Comparison of ENCODE assay signal across 11 cellular contexts in genomic region chr13:24625870-24626419, GRCh38. TPM values are rescaled to one million over a fixed set of nuclear protein-coding genes. Genes with fewer than 3 reads are reported as not detected.
DNase-seq lines count a peak whose midpoint lies in the region; ATAC-seq and TF ChIP-seq lines count a peak whose summit lies in the region.
"Had no signal": no experiment of that assay in that cellular context is flagged by ENCODE, and none has a peak within 500 bp of the region (broad histone marks: within the 10 kb centered on the region; RNA-seq: fewer than 3 reads in every experiment).

No MANE protein-coding gene starts in this region.

- H3K27me3 ChIP-seq in Peyer's patch: no peaks in the 10 kb centered on the region
- peaks cover 0 to 5% of the 10 kb centered on the region in 2 donors for H3K27me3 ChIP-seq in tibial artery

- ATAC-seq in GM21423 (IDR thresholded peaks at IDR 0.05; ENCODE audit: unreplicated experiment) (peak; percentile 30), mucosa of descending colon (peak; percentile 58), GM21515 (IDR thresholded peaks at IDR 0.05; ENCODE audit: unreplicated experiment) (no peak)

- TF ChIP-seq CTCF in GM10266 (IDR thresholded peaks at IDR 0.05; ENCODE audit: control insufficient read depth, insufficient read depth, low read depth, missing control alignments): no peak
- TF ChIP-seq CTCF in Peyer's patch (IDR thresholded peaks at IDR 0.05): no peak
- TF ChIP-seq CTCF in mucosa of descending colon (IDR thresholded peaks at IDR 0.05): no peak
- no peak for TF ChIP-seq CTCF in tibial artery (IDR thresholded peaks at IDR 0.05)

- peak; percentile 52 for DNase-seq in GM10266 (ENCODE audit: extremely low spot score)
- peak in 1 of 3 donors; percentile 45 for DNase-seq in Peyer's patch
- DNase-seq in mucosa of descending colon: no peak
- DNase-seq in G401 (ENCODE audit: low spot score): no peak
- DNase-seq in tibial artery: no peak
- no peak for DNase-seq in HEK293T (ENCODE audit: extremely low spot score)
- DNase-seq: anterior cingulate cortex, foreskin fibroblast, NCI-H1092 had no signal

- peak overlapping the region; percentile 23 to 70 (median 34) for H3K27ac ChIP-seq in Peyer's patch
- no peak overlapping the region for H3K27ac ChIP-seq in tibial artery

- H3K4me1 ChIP-seq in Peyer's patch (peaks cover 0 to 10% (median 7%) of the 10 kb centered on the region in 4 donors), mucosa of descending colon (ENCODE audit: low read depth) (peaks cover 28% of the 10 kb centered on the region), tibial artery (no peaks in the 10 kb centered on the region)

- POLR2A ChIA-PET in HEK293T (lab: Yijun Ruan, JAX): no interaction called here

- no peaks in the 10 kb centered on the region for H3K9me3 ChIP-seq in Peyer's patch
- no peaks in the 10 kb centered on the region for H3K9me3 ChIP-seq in mucosa of descending colon
- H3K9me3 ChIP-seq in tibial artery: no peaks in the 10 kb centered on the region

- intact Hi-C loops in mucosa of descending colon (cut with DNase I, micrococcal nuclease) (no loop called here), tibial artery (cut with DNase I; ENCODE audit: low total_unique reads) (no loop called here)

- in situ Hi-C loops in G401 (cut with HindIII; ENCODE audit: low sequenced_read_pairs): no loop called here

- no peaks in the 10 kb centered on the region for H3K36me3 ChIP-seq in Peyer's patch
- H3K36me3 ChIP-seq in mucosa of descending colon (ENCODE audit: low read depth): no peaks in the 10 kb centered on the region
- H3K36me3 ChIP-seq in tibial artery: no peaks in the 10 kb centered on the region

- H3K4me3 ChIP-seq in Peyer's patch (no peak overlapping the region), mucosa of descending colon (no peak overlapping the region), tibial artery (no peak overlapping the region)

- CTCF ChIA-PET in HEK293T (lab: Yijun Ruan, JAX): interaction anchor here (1.0 to 1.2 kb wide), 2 partner anchors 7 to 57 kb away, joined by 3 to 4 read pairs; no protein-coding TSS in a partner anchor

- no peak for TF ChIP-seq POLR2A in Peyer's patch (IDR thresholded peaks at IDR 0.05)

TF ChIP-seq in HEK293T, 16 proteins besides CTCF, POLR2A, EP300 and RAD21:
- no peak for TF ChIP-seq ZNF384 (IDR thresholded peaks at IDR 0.05)
- no peak for TF ChIP-seq FOXM1 (IDR thresholded peaks at IDR 0.05; ENCODE audit: borderline replicate concordance)
- TF ChIP-seq ELF4 (IDR thresholded peaks at IDR 0.05): no peak
- no peak for TF ChIP-seq ARNT (IDR thresholded peaks at IDR 0.05)
- TF ChIP-seq SUZ12 (IDR thresholded peaks at IDR 0.05): no peak
- no peak for TF ChIP-seq L3MBTL2 (conservative IDR thresholded peaks at IDR 0.05)
- no peak for TF ChIP-seq NFRKB (IDR thresholded peaks at IDR 0.05)
- TF ChIP-seq FOXA1 (IDR thresholded peaks at IDR 0.05): no peak
- no peak for TF ChIP-seq HDGF (IDR thresholded peaks at IDR 0.05; ENCODE audit: borderline replicate concordance)
- TF ChIP-seq TARDBP (IDR thresholded peaks at IDR 0.05): no peak
- TF ChIP-seq BHLHE40 (IDR thresholded peaks at IDR 0.05; ENCODE audit: borderline replicate concordance): no peak
- no peak for TF ChIP-seq PKNOX1 (IDR thresholded peaks at IDR 0.05)
- no peak for TF ChIP-seq LEF1 (IDR thresholded peaks at IDR 0.05; ENCODE audit: borderline replicate concordance)

RNA-seq across cellular contexts. Expression of gene ATP12A, which starts 54.3 kb away (rescaled TPM):
- total RNA-seq in Peyer's patch: not detected
- total RNA-seq in mucosa of descending colon: not detected
- total RNA-seq in G401 (2014; rRNA removed; shearing (Covaris generic)): not detected in 2 replicates

Comparison
In these comparisons a context has a peak if more than half of its experiments do, and no peak if none do; other contexts are left out.
1. H3K27ac ChIP-seq: peak in Peyer's patch (4 of 4); none in tibial artery (0 of 2).